ENCODE assay signal across 1 cellular context in genomic region chrX:136346506-136346905, GRCh38.
TF ChIP-seq lines count a peak whose summit lies in the region.

No MANE protein-coding gene starts in this region.

TF ChIP-seq in HepG2, 621 proteins besides CTCF, POLR2A, EP300 and RAD21:
- no peak for TF ChIP-seq NFE2L2 (IDR thresholded peaks at IDR 0.05; ENCODE audit: low read length)
- no peak for TF ChIP-seq FIP1L1 (IDR thresholded peaks at IDR 0.05; ENCODE audit: borderline replicate concordance, insufficient read depth, low read depth, low read length)
- TF ChIP-seq HMGA1 (CRISPR knock-in tag; conservative IDR thresholded peaks at IDR 0.05) = no peak
